ENCODE assay signal across 43 cellular contexts in the genomic region with DNA sequence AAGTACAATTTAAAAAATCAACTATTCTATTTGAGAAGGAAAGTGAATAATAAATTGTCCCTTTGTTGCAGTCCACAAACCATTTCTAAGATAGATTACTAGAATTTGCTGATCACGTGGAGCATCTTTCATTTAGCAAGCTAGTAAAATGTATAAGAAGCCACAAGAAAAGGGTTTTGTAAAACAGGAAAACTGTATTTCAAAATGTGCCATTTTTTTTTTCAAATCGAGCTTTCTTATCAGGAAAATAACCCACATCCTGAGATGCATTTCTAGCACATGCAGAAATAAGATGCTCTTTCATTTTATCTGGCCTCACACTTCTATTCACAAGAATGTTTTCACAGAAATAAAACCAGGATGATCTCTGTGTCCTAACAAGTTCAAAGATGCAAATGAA. TPM values are rescaled to one million over a fixed set of nuclear protein-coding genes. Genes with fewer than 3 reads are reported as not detected.
"Had no signal": no experiment of that assay in that cellular context is flagged by ENCODE, and none has a peak within 500 bp of the region (broad histone marks: within the 10 kb centered on the region; RNA-seq: fewer than 3 reads in every experiment).

No MANE protein-coding gene starts in this region.

- H3K36me3 Mint-ChIP-seq: activated naive CD4-positive, alpha-beta T cell treated with anti-CD3 and anti-CD28 coated beads, Interleukin-2, amount 10 ng/mL, durations not matched to agents 7 days and 5 days; activated naive CD4-positive, alpha-beta T cell treated with anti-CD3 and anti-CD28 coated beads, Interleukin-2, amount 50 U/mL, for 24 hours; activated naive CD4-positive, alpha-beta T cell treated with anti-CD3 and anti-CD28 coated beads, Interleukin-2, amount 50 U/mL, for 72 hours; activated naive CD8-positive, alpha-beta T cell; activated naive CD8-positive, alpha-beta T cell treated with anti-CD3 and anti-CD28 coated beads for 36 hours; activated naive CD8-positive, alpha-beta T cell treated with anti-CD3 and anti-CD28 coated beads, Interleukin-2, amount 10 ng/mL, durations not matched to agents 7 days and 5 days; brain had no signal

- H3K4me1 ChIP-seq: adrenal gland, ascending aorta, body of pancreas, breast epithelium had no signal

- DNase-seq: activated effector memory CD4-positive, alpha-beta T cell treated with anti-CD3 and anti-CD28 coated beads, Interleukin-2, amount 50 U/mL, for 16 hours; activated effector memory CD4-positive, alpha-beta T cell treated with Interleukin-2 at 50 U/mL for 16 hours; activated gamma-delta T cell; activated gamma-delta T cell treated with Interleukin-2 at 50 U/mL for 16 hours; activated naive CD4-positive, alpha-beta T cell; activated naive CD4-positive, alpha-beta T cell treated with anti-CD3 and anti-CD28 coated beads for 36 hours; activated naive CD4-positive, alpha-beta T cell treated with anti-CD3 and anti-CD28 coated beads, Interleukin-2, amount 10 ng/mL, durations not matched to agents 7 days and 5 days; activated naive CD4-positive, alpha-beta T cell treated with anti-CD3 and anti-CD28 coated beads, Interleukin-2, amount 50 U/mL, for 16 hours; activated naive CD4-positive, alpha-beta T cell treated with Interleukin-2 at 50 U/mL for 16 hours; activated naive CD8-positive, alpha-beta T cell treated with anti-CD3 and anti-CD28 coated beads for 36 hours; activated naive CD8-positive, alpha-beta T cell treated with anti-CD3 and anti-CD28 coated beads, Interleukin-2, amount 10 ng/mL, durations not matched to agents 7 days and 5 days; activated naive CD8-positive, alpha-beta T cell treated with anti-CD3 and anti-CD28 coated beads, Interleukin-2, amount 50 U/mL, for 24 hours; activated T-cell treated with anti-CD3 and anti-CD28 coated beads, Interleukin-2, amount 50 U/mL, for 24 hours; activated T-cell treated with anti-CD3 and anti-CD28 coated beads, Interleukin-2, amount 50 U/mL, for 4 hours; activated T-cell treated with anti-CD3 and anti-CD28 coated beads, Interleukin-2, amount 50 U/mL, for 48 hours; activated T-cell treated with anti-CD3 and anti-CD28 coated beads, Interleukin-2, amount 50 U/mL, for 72 hours; adrenal gland; amniotic stem cell; amygdala; anterior cingulate cortex; aorta; body of pancreas; brain microvascular endothelial cell; caudate nucleus; central memory CD4-positive, alpha-beta T cell; cerebellar nuclear complex had no signal

- H3K27ac Mint-ChIP-seq: activated naive CD4-positive, alpha-beta T cell treated with anti-CD3 and anti-CD28 coated beads for 36 hours; activated naive CD4-positive, alpha-beta T cell treated with anti-CD3 and anti-CD28 coated beads, Interleukin-2, amount 10 ng/mL, durations not matched to agents 7 days and 5 days; activated naive CD4-positive, alpha-beta T cell treated with anti-CD3 and anti-CD28 coated beads, Interleukin-2, amount 50 U/mL, for 24 hours; activated naive CD4-positive, alpha-beta T cell treated with anti-CD3 and anti-CD28 coated beads, Interleukin-2, amount 50 U/mL, for 72 hours; activated naive CD8-positive, alpha-beta T cell; activated naive CD8-positive, alpha-beta T cell treated with anti-CD3 and anti-CD28 coated beads for 36 hours; activated naive CD8-positive, alpha-beta T cell treated with anti-CD3 and anti-CD28 coated beads, Interleukin-2, amount 10 ng/mL, durations not matched to agents 7 days and 5 days; activated naive CD8-positive, alpha-beta T cell treated with anti-CD3 and anti-CD28 coated beads, Interleukin-2, amount 50 U/mL, for 24 hours; activated T-cell treated with anti-CD3 and anti-CD28 coated beads, Interleukin-2, amount 50 U/mL, for 24 hours; activated T-cell treated with anti-CD3 and anti-CD28 coated beads, Interleukin-2, amount 50 U/mL, for 72 hours; activated T-helper 1 cell treated with anti-CD3 and anti-CD28 coated beads, Interleukin-12 subunit alpha, Interleukin-12 subunit beta, Interleukin-2, Interleukin-4 antibody, amounts not matched to agents 30 ng/mL and 10 ng/mL and 1 ng/mL, durations not matched to agents 14 hours and 24 hours and 36 hours; activated T-helper 17 cell treated with anti-CD3 and anti-CD28 coated beads, Interleukin-2, amount 50 U/mL, for 72 hours; activated T-helper 2 cell treated with anti-CD3 and anti-CD28 coated beads, Interferon-gamma antibody, Interleukin-2, Interleukin-4, amounts not matched to agents 10 μg/mL and 5 μg/mL and 100 μg/mL, durations not matched to agents 14 hours and 24 hours and 36 hours; brain had no signal

- H3K36me3 ChIP-seq: adrenal gland, ascending aorta, brain microvascular endothelial cell, breast epithelium, cardiac muscle cell had no signal

- H3K4me3 ChIP-seq: adrenal gland, ascending aorta, body of pancreas, breast epithelium, cardiac muscle cell had no signal

- H3K4me3 Mint-ChIP-seq: activated naive CD4-positive, alpha-beta T cell treated with anti-CD3 and anti-CD28 coated beads for 36 hours; activated naive CD4-positive, alpha-beta T cell treated with anti-CD3 and anti-CD28 coated beads, Interleukin-2, amount 10 ng/mL, durations not matched to agents 7 days and 5 days; activated naive CD4-positive, alpha-beta T cell treated with anti-CD3 and anti-CD28 coated beads, Interleukin-2, amount 50 U/mL, for 24 hours; activated naive CD8-positive, alpha-beta T cell; activated naive CD8-positive, alpha-beta T cell treated with anti-CD3 and anti-CD28 coated beads for 36 hours; activated naive CD8-positive, alpha-beta T cell treated with anti-CD3 and anti-CD28 coated beads, Interleukin-2, amount 10 ng/mL, durations not matched to agents 7 days and 5 days; activated naive CD8-positive, alpha-beta T cell treated with anti-CD3 and anti-CD28 coated beads, Interleukin-2, amount 50 U/mL, for 24 hours; activated T-cell treated with anti-CD3 and anti-CD28 coated beads, Interleukin-2, amount 50 U/mL, for 24 hours; activated T-cell treated with anti-CD3 and anti-CD28 coated beads, Interleukin-2, amount 50 U/mL, for 4 hours; activated T-cell treated with anti-CD3 and anti-CD28 coated beads, Interleukin-2, amount 50 U/mL, for 72 hours; activated T-helper 1 cell treated with anti-CD3 and anti-CD28 coated beads, Interleukin-12 subunit alpha, Interleukin-12 subunit beta, Interleukin-2, Interleukin-4 antibody, amounts not matched to agents 30 ng/mL and 10 ng/mL and 1 ng/mL, durations not matched to agents 14 hours and 24 hours and 36 hours; activated T-helper 17 cell treated with anti-CD3 and anti-CD28 coated beads, Interleukin-2, amount 50 U/mL, for 72 hours; brain; central memory CD8-positive, alpha-beta T cell had no signal

- H3K27me3 ChIP-seq: adrenal gland, ascending aorta, body of pancreas, brain microvascular endothelial cell, breast epithelium, cardiac muscle cell had no signal

- H3K27ac ChIP-seq: adrenal gland, ascending aorta, body of pancreas, brain microvascular endothelial cell, breast epithelium, cardiac muscle cell had no signal

- H3K9me3 Mint-ChIP-seq: activated naive CD4-positive, alpha-beta T cell treated with anti-CD3 and anti-CD28 coated beads, Interleukin-2, amount 50 U/mL, for 24 hours; activated naive CD4-positive, alpha-beta T cell treated with anti-CD3 and anti-CD28 coated beads, Interleukin-2, amount 50 U/mL, for 72 hours; activated naive CD8-positive, alpha-beta T cell treated with anti-CD3 and anti-CD28 coated beads, Interleukin-2, amount 10 ng/mL, durations not matched to agents 7 days and 5 days; activated naive CD8-positive, alpha-beta T cell treated with anti-CD3 and anti-CD28 coated beads, Interleukin-2, amount 50 U/mL, for 24 hours; activated T-cell treated with anti-CD3 and anti-CD28 coated beads, Interleukin-2, amount 50 U/mL, for 4 hours; activated T-helper 1 cell treated with anti-CD3 and anti-CD28 coated beads, Interleukin-12 subunit alpha, Interleukin-12 subunit beta, Interleukin-2, Interleukin-4 antibody, amounts not matched to agents 30 ng/mL and 10 ng/mL and 1 ng/mL, durations not matched to agents 14 hours and 24 hours and 36 hours; activated T-helper 2 cell treated with anti-CD3 and anti-CD28 coated beads, Interferon-gamma antibody, Interleukin-2, Interleukin-4, amounts not matched to agents 10 μg/mL and 5 μg/mL and 100 μg/mL, durations not matched to agents 14 hours and 24 hours and 36 hours had no signal

- ATAC-seq: activated naive CD4-positive, alpha-beta T cell treated with anti-CD3 and anti-CD28 coated beads, Interleukin-2, amount 50 U/mL, for 72 hours; activated naive CD8-positive, alpha-beta T cell treated with anti-CD3 and anti-CD28 coated beads, Interleukin-2, amount 50 U/mL, for 24 hours; activated T-cell treated with anti-CD3 and anti-CD28 coated beads, Interleukin-2, amount 50 U/mL, for 4 hours; activated T-cell treated with anti-CD3 and anti-CD28 coated beads, Interleukin-2, amount 50 U/mL, for 72 hours; activated T-helper 17 cell treated with anti-CD3 and anti-CD28 coated beads, Interleukin-2, amount 50 U/mL, for 72 hours; body of pancreas had no signal

- H3K9me3 ChIP-seq: adrenal gland, ascending aorta, body of pancreas, breast epithelium had no signal

- H3K4me1 Mint-ChIP-seq: activated naive CD4-positive, alpha-beta T cell treated with anti-CD3 and anti-CD28 coated beads, Interleukin-2, amount 10 ng/mL, durations not matched to agents 7 days and 5 days; activated naive CD4-positive, alpha-beta T cell treated with anti-CD3 and anti-CD28 coated beads, Interleukin-2, amount 50 U/mL, for 24 hours; activated naive CD8-positive, alpha-beta T cell treated with anti-CD3 and anti-CD28 coated beads for 36 hours; activated naive CD8-positive, alpha-beta T cell treated with anti-CD3 and anti-CD28 coated beads, Interleukin-2, amount 10 ng/mL, durations not matched to agents 7 days and 5 days; activated naive CD8-positive, alpha-beta T cell treated with anti-CD3 and anti-CD28 coated beads, Interleukin-2, amount 50 U/mL, for 24 hours; brain; central memory CD8-positive, alpha-beta T cell had no signal

- H3K27me3 Mint-ChIP-seq: activated naive CD4-positive, alpha-beta T cell treated with anti-CD3 and anti-CD28 coated beads, Interleukin-2, amount 10 ng/mL, durations not matched to agents 7 days and 5 days; activated naive CD8-positive, alpha-beta T cell treated with anti-CD3 and anti-CD28 coated beads, Interleukin-2, amount 50 U/mL, for 24 hours; activated T-helper 17 cell treated with anti-CD3 and anti-CD28 coated beads, Interleukin-2, amount 50 U/mL, for 72 hours had no signal

- FAIRE-seq: astrocyte, bronchial epithelial cell had no signal

RNA-seq across cellular contexts. Expression of a gene that starts 3.2 kb away (rescaled TPM):
- total RNA-seq: activated naive CD4-positive, alpha-beta T cell treated with anti-CD3 and anti-CD28 coated beads for 36 hours; activated naive CD4-positive, alpha-beta T cell treated with anti-CD3 and anti-CD28 coated beads, Interleukin-2, amount 50 U/mL, for 72 hours; activated naive CD8-positive, alpha-beta T cell treated with anti-CD3 and anti-CD28 coated beads for 36 hours; activated naive CD8-positive, alpha-beta T cell treated with anti-CD3 and anti-CD28 coated beads, Interleukin-2, amount 10 ng/mL, durations not matched to agents 7 days and 5 days; activated T-cell treated with anti-CD3 and anti-CD28 coated beads, Interleukin-2, amount 50 U/mL, for 4 hours; activated T-cell treated with anti-CD3 and anti-CD28 coated beads, Interleukin-2, amount 50 U/mL, for 72 hours; activated T-helper 1 cell treated with anti-CD3 and anti-CD28 coated beads, Interleukin-12 subunit alpha, Interleukin-12 subunit beta, Interleukin-2, Interleukin-4 antibody, amounts not matched to agents 30 ng/mL and 10 ng/mL and 1 ng/mL, durations not matched to agents 14 hours and 24 hours and 36 hours; activated T-helper 17 cell treated with anti-CD3 and anti-CD28 coated beads, Interleukin-2, amount 50 U/mL, for 72 hours; activated T-helper 2 cell treated with anti-CD3 and anti-CD28 coated beads, Interferon-gamma antibody, Interleukin-2, Interleukin-4, amounts not matched to agents 10 μg/mL and 5 μg/mL and 100 μg/mL, durations not matched to agents 14 hours and 24 hours and 36 hours; adrenal gland; aorta; ascending aorta; astrocyte; body of pancreas; breast epithelium; bronchial epithelial cell; cardiac muscle cell; cardiac septum; cerebellum; chondrocyte had no signal
- polyA plus RNA-seq: adipose tissue, adrenal gland, aorta, cardiac muscle cell had no signal

RNA-seq across cellular contexts. Expression of a gene that starts 6.0 kb away (rescaled TPM):
- total RNA-seq: activated naive CD4-positive, alpha-beta T cell treated with anti-CD3 and anti-CD28 coated beads for 36 hours; activated naive CD4-positive, alpha-beta T cell treated with anti-CD3 and anti-CD28 coated beads, Interleukin-2, amount 50 U/mL, for 72 hours; activated naive CD8-positive, alpha-beta T cell treated with anti-CD3 and anti-CD28 coated beads for 36 hours; activated naive CD8-positive, alpha-beta T cell treated with anti-CD3 and anti-CD28 coated beads, Interleukin-2, amount 10 ng/mL, durations not matched to agents 7 days and 5 days; activated T-cell treated with anti-CD3 and anti-CD28 coated beads, Interleukin-2, amount 50 U/mL, for 4 hours; activated T-helper 17 cell treated with anti-CD3 and anti-CD28 coated beads, Interleukin-2, amount 50 U/mL, for 72 hours; activated T-helper 2 cell treated with anti-CD3 and anti-CD28 coated beads, Interferon-gamma antibody, Interleukin-2, Interleukin-4, amounts not matched to agents 10 μg/mL and 5 μg/mL and 100 μg/mL, durations not matched to agents 14 hours and 24 hours and 36 hours; aorta; ascending aorta; body of pancreas; bronchial epithelial cell; cardiac muscle cell; cardiac septum; chondrocyte had no signal
- polyA plus RNA-seq: adipose tissue, adrenal gland, aorta, cardiac muscle cell had no signal

RNA-seq across cellular contexts. Expression of a gene that starts 38.6 kb away (rescaled TPM):
- total RNA-seq: activated naive CD4-positive, alpha-beta T cell treated with anti-CD3 and anti-CD28 coated beads for 36 hours; activated naive CD4-positive, alpha-beta T cell treated with anti-CD3 and anti-CD28 coated beads, Interleukin-2, amount 50 U/mL, for 72 hours; activated naive CD8-positive, alpha-beta T cell treated with anti-CD3 and anti-CD28 coated beads for 36 hours; activated naive CD8-positive, alpha-beta T cell treated with anti-CD3 and anti-CD28 coated beads, Interleukin-2, amount 10 ng/mL, durations not matched to agents 7 days and 5 days; activated T-cell treated with anti-CD3 and anti-CD28 coated beads, Interleukin-2, amount 50 U/mL, for 4 hours; activated T-cell treated with anti-CD3 and anti-CD28 coated beads, Interleukin-2, amount 50 U/mL, for 72 hours; activated T-helper 1 cell treated with anti-CD3 and anti-CD28 coated beads, Interleukin-12 subunit alpha, Interleukin-12 subunit beta, Interleukin-2, Interleukin-4 antibody, amounts not matched to agents 30 ng/mL and 10 ng/mL and 1 ng/mL, durations not matched to agents 14 hours and 24 hours and 36 hours; activated T-helper 17 cell treated with anti-CD3 and anti-CD28 coated beads, Interleukin-2, amount 50 U/mL, for 72 hours; activated T-helper 2 cell treated with anti-CD3 and anti-CD28 coated beads, Interferon-gamma antibody, Interleukin-2, Interleukin-4, amounts not matched to agents 10 μg/mL and 5 μg/mL and 100 μg/mL, durations not matched to agents 14 hours and 24 hours and 36 hours; adrenal gland; aorta; ascending aorta; astrocyte; body of pancreas; breast epithelium; bronchial epithelial cell; cardiac muscle cell; cardiac septum; cerebellum; chondrocyte had no signal
- polyA plus RNA-seq: adipose tissue, adrenal gland, aorta, cardiac muscle cell had no signal

RNA-seq across cellular contexts. Expression of a gene that starts 48.4 kb away (rescaled TPM):
- total RNA-seq: activated naive CD4-positive, alpha-beta T cell treated with anti-CD3 and anti-CD28 coated beads for 36 hours; activated naive CD4-positive, alpha-beta T cell treated with anti-CD3 and anti-CD28 coated beads, Interleukin-2, amount 50 U/mL, for 72 hours; activated naive CD8-positive, alpha-beta T cell treated with anti-CD3 and anti-CD28 coated beads for 36 hours; activated naive CD8-positive, alpha-beta T cell treated with anti-CD3 and anti-CD28 coated beads, Interleukin-2, amount 10 ng/mL, durations not matched to agents 7 days and 5 days; activated T-cell treated with anti-CD3 and anti-CD28 coated beads, Interleukin-2, amount 50 U/mL, for 4 hours; activated T-cell treated with anti-CD3 and anti-CD28 coated beads, Interleukin-2, amount 50 U/mL, for 72 hours; activated T-helper 1 cell treated with anti-CD3 and anti-CD28 coated beads, Interleukin-12 subunit alpha, Interleukin-12 subunit beta, Interleukin-2, Interleukin-4 antibody, amounts not matched to agents 30 ng/mL and 10 ng/mL and 1 ng/mL, durations not matched to agents 14 hours and 24 hours and 36 hours; activated T-helper 17 cell treated with anti-CD3 and anti-CD28 coated beads, Interleukin-2, amount 50 U/mL, for 72 hours; activated T-helper 2 cell treated with anti-CD3 and anti-CD28 coated beads, Interferon-gamma antibody, Interleukin-2, Interleukin-4, amounts not matched to agents 10 μg/mL and 5 μg/mL and 100 μg/mL, durations not matched to agents 14 hours and 24 hours and 36 hours; adrenal gland; aorta; ascending aorta; astrocyte; body of pancreas; breast epithelium; bronchial epithelial cell; cardiac muscle cell; cardiac septum; cerebellum; chondrocyte had no signal
- polyA plus RNA-seq: adipose tissue, adrenal gland, cardiac muscle cell had no signal
